ENCODE assay signal across 22 cellular contexts in the genomic region with DNA sequence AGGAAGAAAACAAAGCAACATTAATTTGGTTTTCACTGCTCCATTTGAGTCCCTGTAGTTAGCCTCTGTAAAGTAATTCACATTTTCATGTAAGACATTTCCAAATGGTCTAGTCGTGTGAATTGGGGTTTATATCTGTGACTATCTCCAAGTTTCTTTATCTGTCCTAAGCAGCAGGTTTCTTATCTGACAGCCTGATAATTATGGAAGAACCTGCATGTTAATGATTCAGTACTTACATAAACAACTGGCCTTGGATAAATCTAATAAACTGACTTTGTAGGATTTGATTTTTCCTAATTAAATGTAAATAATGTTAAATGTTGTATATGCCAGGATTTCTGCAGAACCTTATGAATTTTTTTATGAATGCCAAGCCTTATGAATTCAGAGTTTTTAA.
"Had no signal": no experiment of that assay in that cellular context is flagged by ENCODE, and none has a peak within 500 bp of the region (broad histone marks: within the 10 kb centered on the region; RNA-seq: fewer than 3 reads in every experiment).

No MANE protein-coding gene starts in this region.

- DNase-seq: colonic mucosa; cortex of kidney; effector CD8-positive, alpha-beta T cell; effector memory CD8-positive, alpha-beta T cell; endodermal cell; erythroblast; esophagus squamous epithelium; foreskin fibroblast; foreskin melanocyte; gastrocnemius medialis; glutamatergic neuron; head of caudate nucleus; heart right ventricle; hippocampal formation; left cardiac atrium; left lung; left ventricle myocardium superior; lower lobe of right lung; mesenchymal stem cell; midbrain; naive thymus-derived CD4-positive, alpha-beta T cell had no signal

- ATAC-seq: effector memory CD8-positive, alpha-beta T cell; esophagus mucosa; gastrocnemius medialis; heart right ventricle; left cardiac atrium; left lung; left ventricle myocardium superior; lower lobe of right lung; naive thymus-derived CD4-positive, alpha-beta T cell had no signal
